ENCODE assay signal across 17 cellular contexts in genomic region chr2:158743466-158743865, GRCh38. TPM values are rescaled to one million over a fixed set of nuclear protein-coding genes. Genes with fewer than 3 reads are reported as not detected.
DNase-seq lines count a peak whose midpoint lies in the region; ATAC-seq and TF ChIP-seq lines count a peak whose summit lies in the region.
"Had no signal": no experiment of that assay in that cellular context is flagged by ENCODE, and none has a peak within 500 bp of the region (broad histone marks: within the 10 kb centered on the region; RNA-seq: fewer than 3 reads in every experiment).

No MANE protein-coding gene starts in this region.

- no peak for TF ChIP-seq CTCF in breast epithelium (IDR thresholded peaks at IDR 0.05)
- TF ChIP-seq CTCF in MCF 10A (IDR thresholded peaks at IDR 0.05; ENCODE audit: unreplicated experiment): no peak
- no peak for TF ChIP-seq CTCF in mammary epithelial cell (conservative IDR thresholded peaks at IDR 0.05 in 1 of 2, IDR thresholded peaks at IDR 0.05 in 1 of 2; ENCODE audit: extremely low read depth in 1 of 2, insufficient read depth in 1 of 2, low read depth in 1 of 2, low read length in 2 of 2)

- peaks cover 20% of the 10 kb centered on the region for H3K27me3 Mint-ChIP-seq in MCF 10A (ENCODE audit: insufficient read depth, unreplicated experiment)

- intact Hi-C loops in breast epithelium (cut with DNase I; ENCODE audit: low total_unique reads): no loop called here
- intact Hi-C loops in MCF 10A (cut with micrococcal nuclease): no loop called here
- intact Hi-C loops in mammary epithelial cell (cut with micrococcal nuclease): loop anchor here (10.0 kb wide), 1 partner anchor 189 kb away; no protein-coding TSS in a partner anchor

- H3K4me2 ChIP-seq in mammary epithelial cell (ENCODE audit: insufficient read depth, low read depth, low read length): no peak overlapping the region

- H3K4me1 ChIP-seq in breast epithelium: no peaks in the 10 kb centered on the region
- H3K4me1 ChIP-seq in mammary epithelial cell (ENCODE audit: insufficient read depth, low read length): no peaks in the 10 kb centered on the region

- H4K20me1 ChIP-seq in mammary epithelial cell (ENCODE audit: insufficient read depth, low read length): no peaks in the 10 kb centered on the region

- in situ Hi-C loops in mammary epithelial cell (cut with MboI; ENCODE audit: low sequenced_read_pairs in 2 of 2): loop anchor here (10.0 to 25.0 kb wide), 5 partner anchors 289 to 956 kb away; partner anchors contain the start of genes CCDC148 (in 1 of the 2) and PKP4 (in 1 of the 2)

- H2AFZ ChIP-seq in mammary epithelial cell (ENCODE audit: low read depth, low read length): peak overlapping the region; percentile 20

- no peak overlapping the region for H3K9ac ChIP-seq in mammary epithelial cell (ENCODE audit: insufficient read depth, low read length)

- H3K27ac Mint-ChIP-seq in MCF 10A (ENCODE audit: low read depth, unreplicated experiment): no peak overlapping the region
- H3K27ac Mint-ChIP-seq: CD4-positive, alpha-beta T cell; H9 had no signal

- no peak for TF ChIP-seq POLR2A in breast epithelium (IDR thresholded peaks at IDR 0.05)

- DNase-seq in breast epithelium (ENCODE audit: low spot score in 2 of 2): no peak
- no peak for DNase-seq in MCF 10A (ENCODE audit: unreplicated experiment)
- peak; percentile 52 for DNase-seq in NCI-H226
- no peak for DNase-seq in mammary epithelial cell
- DNase-seq in stimulated activated naive CD4-positive, alpha-beta T cell treated with Interleukin-2 at 50 U/mL for 16 hours (lab: John Stamatoyannopoulos, UW): no peak
- no peak for DNase-seq in effector CD4-positive, alpha-beta T cell
- DNase-seq: ACHN; C1 segment of cervical spinal cord; Calu3; CD4-positive, alpha-beta T cell; DMS79; GOT3; H9 had no signal

- no peaks in the 10 kb centered on the region for H3K79me2 ChIP-seq in mammary epithelial cell (ENCODE audit: insufficient read depth, low read length)

- H3K36me3 ChIP-seq in breast epithelium: no peaks in the 10 kb centered on the region
- no peaks in the 10 kb centered on the region for H3K36me3 ChIP-seq in mammary epithelial cell (ENCODE audit: insufficient read depth, low read length)

- dilution Hi-C loops in mammary epithelial cell (cut with HindIII; ENCODE audit: low sequenced_read_pairs): no loop called here

- WGBS in mammary epithelial cell (ENCODE audit: low coverage, missing lambda C conversion rate): 47% methylated on average over 4 of the region's 4 CpGs

- H3K27ac ChIP-seq in breast epithelium (peak overlapping the region; percentile 0 to 53), mammary epithelial cell (ENCODE audit: insufficient read depth, low read depth, low read length) (no peak overlapping the region)

- CTCF ChIA-PET in MCF 10A (lab: Yijun Ruan, JAX) (interaction anchor here (0.7 to 17.9 kb wide), 13 partner anchors 9 to 747 kb away, joined by 3 to 435 read pairs (median 18); partner anchors contain the start of genes CCDC148 and PKP4), mammary epithelial cell (lab: Charles Lee; ENCODE audit: low non-redundant PET) (interaction anchor here (0.6 kb wide), 1 partner anchor 45 kb away, joined by 4 read pairs; no protein-coding TSS in a partner anchor)

- H3K9me3 ChIP-seq in breast epithelium (no peaks in the 10 kb centered on the region), mammary epithelial cell (replicated peaks; ENCODE audit: insufficient read depth, low read length) (no peaks in the 10 kb centered on the region)

- BruUV-seq in MCF 10A (replicated peaks; lab: Mats Ljungman, UMichigan) (no TSS peak), mammary epithelial cell (replicated peaks; lab: Mats Ljungman, UMichigan) (no TSS peak)

- H3K36me3 Mint-ChIP-seq in MCF 10A (ENCODE audit: insufficient read depth, unreplicated experiment): no peaks in the 10 kb centered on the region

- ATAC-seq in HG03521 (IDR thresholded peaks at IDR 0.05; ENCODE audit: unreplicated experiment): no peak

- H3K4me1 Mint-ChIP-seq in MCF 10A (ENCODE audit: insufficient read depth, unreplicated experiment): peaks cover 6% of the 10 kb centered on the region

- no peaks in the 10 kb centered on the region for H3K27me3 ChIP-seq in breast epithelium
- no peaks in the 10 kb centered on the region for H3K27me3 ChIP-seq in mammary epithelial cell (ENCODE audit: insufficient read depth, low read length)

- H3K9me3 Mint-ChIP-seq in MCF 10A (ENCODE audit: unreplicated experiment): no peaks in the 10 kb centered on the region
- H3K9me3 Mint-ChIP-seq: CD4-positive, alpha-beta T cell; H9 had no signal

- no peak overlapping the region for H3K4me3 Mint-ChIP-seq in MCF 10A (ENCODE audit: unreplicated experiment)
- H3K4me3 Mint-ChIP-seq: CD4-positive, alpha-beta T cell; H9 had no signal

- POLR2A ChIA-PET in MCF 10A (lab: Yijun Ruan, JAX): interaction anchor here (0.6 kb wide), 2 partner anchors 476 to 889 kb away, joined by 3 to 5 read pairs; no protein-coding TSS in a partner anchor

- H3K4me3 ChIP-seq in breast epithelium: no peak overlapping the region
- H3K4me3 ChIP-seq in mammary epithelial cell (replicated peaks in 1 of 3; ENCODE audit: insufficient read depth in 1 of 3, low read depth in 2 of 3, low read length in 3 of 3): no peak overlapping the region

RNA-seq across cellular contexts. Expression of gene DAPL1, which starts 51.7 kb away (rescaled TPM):
- total RNA-seq in breast epithelium (not detected), MCF 10A (2022) (not detected in 2 replicates), mammary epithelial cell (1 to 10 TPM; 1.2 to 1.6 TPM)
- polyA plus RNA-seq in mammary epithelial cell: 5.2 TPM
- not detected for polyA minus RNA-seq in mammary epithelial cell
- total RNA-seq: A172; Calu3; CD4-positive, alpha-beta T cell; G401; H9; HT1080 had no signal
